14 cellular contexts compared by ENCODE assay signal in the genomic region with DNA sequence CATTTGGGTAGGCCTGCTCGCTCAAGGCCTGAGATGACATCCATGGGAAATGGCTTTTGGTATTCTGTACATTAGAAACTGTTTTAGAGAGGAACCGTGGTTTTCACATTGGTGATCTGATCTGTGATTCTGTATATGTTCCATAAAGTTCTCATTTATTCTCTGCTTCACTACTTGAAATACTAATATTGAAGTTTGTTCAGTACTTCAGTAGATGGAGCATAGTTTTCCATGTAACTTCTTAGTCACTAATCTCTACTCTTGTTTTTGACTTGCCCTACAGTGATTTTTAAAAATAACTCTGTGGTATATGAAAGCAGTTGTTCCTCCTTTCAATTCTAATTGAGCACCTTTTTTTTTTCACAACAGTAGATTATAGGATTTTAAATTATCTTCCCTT.
A peak's percentile ranks its signal among the peaks of the same experiment; 100 is the strongest.
DNase-seq lines count a peak whose midpoint lies in the region; ATAC-seq and TF ChIP-seq lines count a peak whose summit lies in the region.
"Had no signal": no experiment of that assay in that cellular context is flagged by ENCODE, and none has a peak within 500 bp of the region (broad histone marks: within the 10 kb centered on the region; RNA-seq: fewer than 3 reads in every experiment).

No MANE protein-coding gene starts in this region.

- no peaks in the 10 kb centered on the region for H3K27me3 ChIP-seq in Karpas-422 (ENCODE audit: low read length)
- no peaks in the 10 kb centered on the region for H3K27me3 ChIP-seq in gastroesophageal sphincter
- H3K27me3 ChIP-seq in colonic mucosa = no peaks in the 10 kb centered on the region
- H3K27me3 ChIP-seq: suprapubic skin had no signal

- no peaks in the 10 kb centered on the region for H4K20me1 ChIP-seq in Karpas-422 (ENCODE audit: insufficient read depth, low read depth, low read length)

- H3K9ac ChIP-seq in Karpas-422 (ENCODE audit: low read length) = no peak overlapping the region
- no peak overlapping the region for H3K9ac ChIP-seq in colonic mucosa (ENCODE audit: low read depth in 2 of 2, low read length in 2 of 2)

- no peaks in the 10 kb centered on the region for H3K27me3 Mint-ChIP-seq in CD14-positive monocyte (ENCODE audit: low read depth in 3 of 3)

- H3K4me2 ChIP-seq in Karpas-422 (ENCODE audit: low read depth, low read length, poor library complexity, severe bottlenecking) = peak overlapping the region; percentile 26

- no peaks in the 10 kb centered on the region for H3K9me3 Mint-ChIP-seq in CD14-positive monocyte

- no peak for TF ChIP-seq POLR2A in gastroesophageal sphincter (IDR thresholded peaks at IDR 0.05)

- no peak overlapping the region for H3K4me3 ChIP-seq in Karpas-422 (ENCODE audit: low read length)
- no peak overlapping the region for H3K4me3 ChIP-seq in gastroesophageal sphincter
- no peak overlapping the region for H3K4me3 ChIP-seq in colonic mucosa
- H3K4me3 ChIP-seq: suprapubic skin had no signal

- H3K27ac ChIP-seq in Karpas-422 (ENCODE audit: low read length) (peak overlapping the region; percentile 36), gastroesophageal sphincter (peak overlapping the region in 3 of 4 donors; percentile 2 to 46 (median 46)), colonic mucosa (no peak overlapping the region)
- H3K27ac ChIP-seq: suprapubic skin had no signal

- WGBS in gastroesophageal sphincter (ENCODE audit: low coverage in 1 of 2), 2 donors = 92 to 96% methylated on average over 2 of the region's 2 CpGs

- H3K4me3 Mint-ChIP-seq in CD14-positive monocyte = no peak overlapping the region

- peaks cover 100% of the 10 kb centered on the region for H3K79me2 ChIP-seq in Karpas-422 (ENCODE audit: low read length)

- H3K4me1 Mint-ChIP-seq in CD14-positive monocyte = peaks cover 51% of the 10 kb centered on the region

- no peaks in the 10 kb centered on the region for H3K9me2 ChIP-seq in Karpas-422 (replicated peaks; ENCODE audit: insufficient read depth, low read length)

- ATAC-seq in GM18511 (IDR thresholded peaks at IDR 0.05; ENCODE audit: unreplicated experiment) (peak; percentile 46), gastroesophageal sphincter (no peak)
- ATAC-seq: right cardiac atrium had no signal

- TF ChIP-seq CTCF in CD14-positive monocyte (IDR thresholded peaks at IDR 0.05) (no peak), gastroesophageal sphincter (IDR thresholded peaks at IDR 0.05) (no peak), colonic mucosa (IDR thresholded peaks at IDR 0.05) (no peak)

- peak overlapping the region in 6 of 7 donors; percentile 15 to 86 (median 62) for H3K27ac Mint-ChIP-seq in CD14-positive monocyte

- DNase-seq in CD14-positive monocyte (ENCODE audit: low spot score) (no peak), Karpas-422 (no peak), kidney glomerular epithelial cell (lab: John Stamatoyannopoulos, UW) (no peak), colonic mucosa (no peak), NCI-H1105 (lab: John Stamatoyannopoulos, UW) (no peak)
- DNase-seq in effector CD4-positive, alpha-beta T cell = no peak
- DNase-seq: activated CD4-positive, alpha-beta T cell treated with anti-CD3 and anti-CD28 coated beads, Interleukin-2, amount 50 U/mL, for 48 hours; anterior cingulate cortex; NCI-H2029; right cardiac atrium; T-helper 2 cell had no signal

- intact Hi-C loops in CD14-positive monocyte (cut with micrococcal nuclease) (no loop called here), colonic mucosa (cut with DNase I) (no loop called here)

- no peak overlapping the region for H2AFZ ChIP-seq in Karpas-422 (ENCODE audit: low read length)

- H3K36me3 ChIP-seq in Karpas-422 (ENCODE audit: insufficient read depth, low read length) (peaks cover 23% of the 10 kb centered on the region; the same call in 1 of the 2 replicates), gastroesophageal sphincter (peaks cover 0 to 10% of the 10 kb centered on the region in 2 donors), colonic mucosa (no peaks in the 10 kb centered on the region)

- H3K36me3 Mint-ChIP-seq in CD14-positive monocyte = peaks cover 25 to 43% of the 10 kb centered on the region in 2 donors

- H3K4me1 ChIP-seq in Karpas-422 (ENCODE audit: low read length) (peaks cover 78% of the 10 kb centered on the region), gastroesophageal sphincter (peaks cover 16 to 95% (median 26%) of the 10 kb centered on the region in 3 donors), colonic mucosa (peaks cover 5% of the 10 kb centered on the region)

- H3K9me3 ChIP-seq in Karpas-422 (ENCODE audit: low read length) = no peaks in the 10 kb centered on the region
- H3K9me3 ChIP-seq in gastroesophageal sphincter = no peaks in the 10 kb centered on the region
- no peaks in the 10 kb centered on the region for H3K9me3 ChIP-seq in colonic mucosa
- H3K9me3 ChIP-seq: suprapubic skin had no signal

- no peak for TF ChIP-seq EP300 in gastroesophageal sphincter (IDR thresholded peaks at IDR 0.05)
